In genomic region chr2:232327089-232328037, GRCh38 we compare ENCODE assay signal across 8 cellular contexts. TPM values are rescaled to one million over a fixed set of nuclear protein-coding genes. Genes with fewer than 3 reads are reported as not detected.
DNase-seq lines count a peak whose midpoint lies in the region; ATAC-seq lines count a peak whose summit lies in the region.

No MANE protein-coding gene starts in this region.

- peak overlapping the region; percentile 28 for H3K27ac Mint-ChIP-seq in activated naive CD4-positive, alpha-beta T cell treated with anti-CD3 and anti-CD28 coated beads, Interleukin-2, amount 10 ng/mL, durations not matched to agents 7 days and 5 days

- peaks cover 12% of the 10 kb centered on the region for H3K4me1 Mint-ChIP-seq in activated naive CD4-positive, alpha-beta T cell treated with anti-CD3 and anti-CD28 coated beads, Interleukin-2, amount 10 ng/mL, durations not matched to agents 7 days and 5 days

- no peaks in the 10 kb centered on the region for H3K27me3 Mint-ChIP-seq in activated naive CD4-positive, alpha-beta T cell treated with anti-CD3 and anti-CD28 coated beads, Interleukin-2, amount 10 ng/mL, durations not matched to agents 7 days and 5 days

- peak; percentile 71 for ATAC-seq in HG02981 (IDR thresholded peaks at IDR 0.05; ENCODE audit: unreplicated experiment)
- ATAC-seq in GM21825 (IDR thresholded peaks at IDR 0.05; ENCODE audit: unreplicated experiment), result no peak

- intact Hi-C loops in cardiac septum (cut with DNase I), result loop anchor here (1.0 to 5.0 kb wide), 2 partner anchors 400 to 421 kb away; partner anchors contain the start of gene NPPC

- no peaks in the 10 kb centered on the region for H3K9me3 Mint-ChIP-seq in activated naive CD4-positive, alpha-beta T cell treated with anti-CD3 and anti-CD28 coated beads, Interleukin-2, amount 10 ng/mL, durations not matched to agents 7 days and 5 days

- no peaks in the 10 kb centered on the region for H3K36me3 Mint-ChIP-seq in activated naive CD4-positive, alpha-beta T cell treated with anti-CD3 and anti-CD28 coated beads, Interleukin-2, amount 10 ng/mL, durations not matched to agents 7 days and 5 days

- H3K4me3 Mint-ChIP-seq in activated naive CD4-positive, alpha-beta T cell treated with anti-CD3 and anti-CD28 coated beads, Interleukin-2, amount 10 ng/mL, durations not matched to agents 7 days and 5 days, result no peak overlapping the region

- CTCF ChIA-PET in activated naive CD4-positive, alpha-beta T cell treated with anti-CD3 and anti-CD28 coated beads, Interleukin-2, amount 10 ng/mL, durations not matched to agents 7 days and 5 days (lab: Charles Lee), result interaction anchor here (0.6 to 5.1 kb wide), 20 partner anchors 12 to 420 kb away, joined by 3 to 40 read pairs (median 4); partner anchors contain the start of gene NPPC

- DNase-seq in NCI-H2081 (lab: John Stamatoyannopoulos, UW) (peak; percentile 20 to 52), NCI-H2081 treated with DMSO at 0.1 percent for 48 hours (lab: John Stamatoyannopoulos, UW) (no peak), SK-N-DZ (ENCODE audit: low spot score) (peak; percentile 31), cardiac septum (ENCODE audit: low spot score) (peak; percentile 87), renal cortical epithelial cell (ENCODE audit: low read depth) (peak; percentile 17)
- DNase-seq in activated naive CD4-positive, alpha-beta T cell treated with anti-CD3 and anti-CD28 coated beads, Interleukin-2, amount 10 ng/mL, durations not matched to agents 7 days and 5 days, result peak; percentile 91

RNA-seq across cellular contexts. Expression of gene ALPP, which starts 51.2 kb away (rescaled TPM):
- not detected in 2 replicates for polyA plus RNA-seq in SK-N-DZ (2014; cell fraction: cytosol; rRNA removed)
- not detected in 2 replicates for polyA plus RNA-seq in SK-N-DZ (2014; cell fraction: nucleus; rRNA removed)
- not detected for total RNA-seq in cardiac septum
- not detected in 2 replicates for total RNA-seq in renal cortical epithelial cell
